8 cellular contexts compared by ENCODE assay signal in genomic region chr5:123089971-123090640, GRCh38. TPM values are rescaled to one million over a fixed set of nuclear protein-coding genes. Genes with fewer than 3 reads are reported as not detected.
DNase-seq lines count a peak whose midpoint lies in the region; ATAC-seq and TF ChIP-seq lines count a peak whose summit lies in the region.

No MANE protein-coding gene starts in this region.

- no peak overlapping the region for H3K27ac ChIP-seq in trophoblast cell (ENCODE audit: low read depth, low read length)

- H3K23ac ChIP-seq in trophoblast cell (ENCODE audit: low read length) = no peak overlapping the region

- peak overlapping the region; percentile 71 for H4K8ac ChIP-seq in trophoblast cell (ENCODE audit: low read depth, low read length)

- H2AK5ac ChIP-seq in trophoblast cell (ENCODE audit: low read length) = no peak overlapping the region

- no peak overlapping the region for H2BK120ac ChIP-seq in trophoblast cell (ENCODE audit: insufficient read depth, low read length, poor library complexity)

- H2BK5ac ChIP-seq in trophoblast cell (ENCODE audit: low read depth, low read length, poor library complexity) = no peak overlapping the region

- H3K4me1 ChIP-seq in trophoblast cell (ENCODE audit: control insufficient read depth in 1 of 2, insufficient read depth in 2 of 2, low read length in 2 of 2) = peaks cover 13 to 34% of the 10 kb centered on the region in 2 experiments

- peak overlapping the region; percentile 60 for H4K91ac ChIP-seq in trophoblast cell (ENCODE audit: low read depth, low read length)

- H3K9ac ChIP-seq in trophoblast cell (ENCODE audit: low read length) = no peak overlapping the region

- peaks cover 82% of the 10 kb centered on the region for H3K27me3 ChIP-seq in trophoblast cell (ENCODE audit: insufficient read depth, low read length)

- H3K4me3 ChIP-seq in fibroblast of mammary gland (ENCODE audit: control insufficient read depth, low read depth, low read length) (peak overlapping the region; percentile 55), trophoblast cell (ENCODE audit: low read depth, low read length) (peak overlapping the region; percentile 82)

- DNase-seq in NCI-H2227 (lab: John Stamatoyannopoulos, UW; ENCODE audit: unreplicated experiment) = peak; percentile 29
- DNase-seq in NCI-H2227 treated with DMSO at 0.1 percent for 48 hours (lab: John Stamatoyannopoulos, UW) = no peak
- peak; percentile 67 for DNase-seq in NOMO-1 treated with DMSO at 0.1 percent for 48 hours (lab: John Stamatoyannopoulos, UW; ENCODE audit: unreplicated experiment)
- DNase-seq in fibroblast of mammary gland (ENCODE audit: low read depth) = peak; percentile 10
- DNase-seq in trophoblast cell = peak in 1 of 2 donors; percentile 32
- DNase-seq in RKO (ENCODE audit: low spot score) = no peak
- no peak for DNase-seq in NCI-H524 treated with DMSO at 0.1 percent for 48 hours (lab: John Stamatoyannopoulos, UW)

- H3K9me3 ChIP-seq in trophoblast cell (ENCODE audit: insufficient read depth, low read depth, low read length) = peaks cover 5% of the 10 kb centered on the region

- no peaks in the 10 kb centered on the region for H3K36me3 ChIP-seq in trophoblast cell (ENCODE audit: control insufficient read depth in 1 of 2, insufficient read depth in 2 of 2, low read length in 2 of 2)

- H3K4ac ChIP-seq in trophoblast cell (ENCODE audit: low read depth, low read length) = peak overlapping the region; percentile 44

- no CpG with 5 or more reads among the region's 83 CpGs for WGBS in trophoblast cell (ENCODE audit: extremely low coverage, insufficient coverage, insufficient read length)

- H2BK12ac ChIP-seq in trophoblast cell (ENCODE audit: low read length) = peak overlapping the region; percentile 67

- peak overlapping the region; percentile 74 for H3K18ac ChIP-seq in trophoblast cell (ENCODE audit: low read length)

- no peak for TF ChIP-seq CTCF in fibroblast of mammary gland (conservative IDR thresholded peaks at IDR 0.05; ENCODE audit: control insufficient read depth, insufficient read depth, low read depth, low read length)

- peak overlapping the region; percentile 57 for H3K14ac ChIP-seq in trophoblast cell (ENCODE audit: low read length)

- H2AFZ ChIP-seq in trophoblast cell (ENCODE audit: insufficient read depth, low read length, poor library complexity) = peak overlapping the region; percentile 81

- no peak for ATAC-seq in HG02571 (IDR thresholded peaks at IDR 0.05; ENCODE audit: unreplicated experiment)

- H3K4me2 ChIP-seq in trophoblast cell (ENCODE audit: low read length) = peak overlapping the region; percentile 98

- H4K12ac ChIP-seq in trophoblast cell (ENCODE audit: low read depth, low read length) = peak overlapping the region; percentile 56

- peaks cover 4% of the 10 kb centered on the region for H3K79me2 ChIP-seq in trophoblast cell (ENCODE audit: control insufficient read depth, insufficient read depth, low read length, poor library complexity)

- H3K79me1 ChIP-seq in trophoblast cell (ENCODE audit: low read length) = peaks cover 4% of the 10 kb centered on the region

RNA-seq across cellular contexts. Expression of gene PRDM6, which starts 1.1 kb away (rescaled TPM):
- polyA plus RNA-seq in trophoblast cell (2013) = 1.8 and 2.2 TPM in 2 replicates

RNA-seq across cellular contexts. Expression of gene PPIC, which starts 53.6 kb away (rescaled TPM):
- polyA plus RNA-seq in trophoblast cell (2013) = 37.1 and 38.1 TPM in 2 replicates

Comparison
In these comparisons a context has a peak if more than half of its experiments do, and no peak if none do; other contexts are left out.
1. DNase-seq: peak in NCI-H2227 (single experiment), NOMO-1 treated with DMSO at 0.1 percent for 48 hours (single experiment) and fibroblast of mammary gland (single experiment); none in NCI-H2227 treated with DMSO at 0.1 percent for 48 hours (single experiment), RKO (single experiment) and NCI-H524 treated with DMSO at 0.1 percent for 48 hours (single experiment).